In genomic region chr14:94375552-94376107, GRCh38 we compare ENCODE assay signal across 1 cellular context.
TF ChIP-seq lines count a peak whose summit lies in the region.

No MANE protein-coding gene starts in this region.

TF ChIP-seq in HepG2, 621 proteins besides CTCF, POLR2A, EP300 and RAD21 (continues in another document):
- TF ChIP-seq E2F5 (CRISPR knock-in tag; conservative IDR thresholded peaks at IDR 0.05) (0 out of 2 replicates have a peak, but pooled peaks have one; percentile 15), ZBTB7A (CRISPR knock-in tag; IDR thresholded peaks at IDR 0.05) (no peak), ATF7-NPFF (CRISPR knock-in tag; IDR thresholded peaks at IDR 0.05; ENCODE audit: low read depth) (peak; percentile 49; the same call in 1 of the 2 replicates), ZNF772 (CRISPR knock-in tag; IDR thresholded peaks at IDR 0.05) (0 out of 2 replicates have a peak, but pooled peaks have one; percentile 30), KAT7 (CRISPR knock-in tag; IDR thresholded peaks at IDR 0.05; ENCODE audit: borderline replicate concordance) (peak; percentile 55; the same call in 1 of the 2 replicates), MIXL1 (CRISPR knock-in tag; IDR thresholded peaks at IDR 0.05) (0 out of 2 replicates have a peak, but pooled peaks have one; percentile 12), ZNF687 (CRISPR knock-in tag; IDR thresholded peaks at IDR 0.05) (peak; percentile 38), MEIS2 (CRISPR knock-in tag; IDR thresholded peaks at IDR 0.05) (0 out of 2 replicates have a peak, but pooled peaks have one; percentile 3), ZNF557 (CRISPR knock-in tag; IDR thresholded peaks at IDR 0.05) (0 out of 2 replicates have a peak, but pooled peaks have one; percentile 23), ETV5 (CRISPR knock-in tag; IDR thresholded peaks at IDR 0.05; ENCODE audit: borderline replicate concordance) (0 out of 2 replicates have a peak, but pooled peaks have one; percentile 18), SAP130 (CRISPR knock-in tag; IDR thresholded peaks at IDR 0.05; ENCODE audit: low read depth) (0 out of 2 replicates have a peak, but pooled peaks have one; percentile 24), AGO2 (optimal IDR thresholded peaks at IDR 0.05; ENCODE audit: low read depth, low read length) (peak; percentile 7), STAG1 (CRISPR knock-in tag; IDR thresholded peaks at IDR 0.05) (peak; percentile 6; the same call in 1 of the 2 replicates), ZSCAN20 (CRISPR knock-in tag; IDR thresholded peaks at IDR 0.05; ENCODE audit: borderline replicate concordance) (0 out of 2 replicates have a peak, but pooled peaks have one; percentile 26), NFIC (IDR thresholded peaks at IDR 0.05; ENCODE audit: low read length) (0 out of 2 replicates have a peak, but pooled peaks have one; percentile 4), NKX3-1 (CRISPR knock-in tag; IDR thresholded peaks at IDR 0.05) (0 out of 2 replicates have a peak, but pooled peaks have one; percentile 11), ZNF232 (CRISPR knock-in tag; IDR thresholded peaks at IDR 0.05; ENCODE audit: borderline replicate concordance) (peak; percentile 35; the same call in 1 of the 2 replicates), YEATS4 (CRISPR knock-in tag; IDR thresholded peaks at IDR 0.05; ENCODE audit: borderline replicate concordance) (peak; percentile 56; the same call in 1 of the 2 replicates), JUNB (CRISPR knock-in tag; IDR thresholded peaks at IDR 0.05; ENCODE audit: borderline replicate concordance) (no peak), NCOA2 (CRISPR knock-in tag; IDR thresholded peaks at IDR 0.05) (no peak), ZNF800 (CRISPR knock-in tag; IDR thresholded peaks at IDR 0.05) (0 out of 2 replicates have a peak, but pooled peaks have one; percentile 36), ZFX (CRISPR knock-in tag; IDR thresholded peaks at IDR 0.05; ENCODE audit: low read depth) (peak; percentile 56; the same call in 1 of the 2 replicates), HOXA3 (CRISPR knock-in tag; IDR thresholded peaks at IDR 0.05) (0 out of 2 replicates have a peak, but pooled peaks have one; percentile 24), FOXJ3 (CRISPR knock-in tag; IDR thresholded peaks at IDR 0.05; ENCODE audit: borderline replicate concordance) (peak; percentile 68; the same call in 1 of the 2 replicates), SOX13 (IDR thresholded peaks at IDR 0.05) (0 out of 2 replicates have a peak, but pooled peaks have one; percentile 5), SOX13 (CRISPR knock-in tag; conservative IDR thresholded peaks at IDR 0.05 in 1 of 2, IDR thresholded peaks at IDR 0.05 in 1 of 2) (no peak), MYPOP (CRISPR knock-in tag; IDR thresholded peaks at IDR 0.05) (peak; percentile 5), FOXA1 (IDR thresholded peaks at IDR 0.05) (no peak), FOXA1 (CRISPR knock-in tag; IDR thresholded peaks at IDR 0.05) (peak; percentile 73), ZSCAN21 (CRISPR knock-in tag; IDR thresholded peaks at IDR 0.05; ENCODE audit: borderline replicate concordance) (peak; percentile 25; the same call in 1 of the 2 replicates), FIP1L1 (IDR thresholded peaks at IDR 0.05; ENCODE audit: borderline replicate concordance, insufficient read depth, low read depth, low read length) (peak; percentile 30; the same call in 1 of the 2 replicates), KMT2A (CRISPR knock-in tag; IDR thresholded peaks at IDR 0.05) (0 out of 2 replicates have a peak, but pooled peaks have one; percentile 16), GZF1 (CRISPR knock-in tag; IDR thresholded peaks at IDR 0.05) (no peak), TOE1 (CRISPR knock-in tag; IDR thresholded peaks at IDR 0.05) (0 out of 2 replicates have a peak, but pooled peaks have one; percentile 13), CC2D1A (CRISPR knock-in tag; IDR thresholded peaks at IDR 0.05) (0 out of 2 replicates have a peak, but pooled peaks have one; percentile 27), SRY (CRISPR knock-in tag; IDR thresholded peaks at IDR 0.05) (no peak), ZNF20 (CRISPR knock-in tag; IDR thresholded peaks at IDR 0.05) (no peak), ZNF264 (CRISPR knock-in tag; IDR thresholded peaks at IDR 0.05) (0 out of 2 replicates have a peak, but pooled peaks have one; percentile 23), TEF (CRISPR knock-in tag; IDR thresholded peaks at IDR 0.05) (no peak), BRF2 (CRISPR knock-in tag; IDR thresholded peaks at IDR 0.05) (0 out of 2 replicates have a peak, but pooled peaks have one; percentile 25), AGO1 (IDR thresholded peaks at IDR 0.05; ENCODE audit: low read depth, low read length, poor library complexity, severe bottlenecking) (peak; percentile 99), ZNF33B (CRISPR knock-in tag; IDR thresholded peaks at IDR 0.05) (no peak), RFXAP (CRISPR knock-in tag; IDR thresholded peaks at IDR 0.05; ENCODE audit: borderline replicate concordance) (peak; percentile 43; the same call in 1 of the 2 replicates), KLF12 (CRISPR knock-in tag; IDR thresholded peaks at IDR 0.05; ENCODE audit: borderline replicate concordance) (peak; percentile 54; the same call in 1 of the 2 replicates), ZNF263 (CRISPR knock-in tag; IDR thresholded peaks at IDR 0.05) (peak; percentile 31; the same call in 1 of the 2 replicates), ZBTB8A (CRISPR knock-in tag; IDR thresholded peaks at IDR 0.05; ENCODE audit: borderline replicate concordance, low read depth) (no peak), ZFP36L1 (CRISPR knock-in tag; IDR thresholded peaks at IDR 0.05) (no peak), RXRA (CRISPR knock-in tag; IDR thresholded peaks at IDR 0.05) (0 out of 2 replicates have a peak, but pooled peaks have one; percentile 6), FOXA3 (CRISPR knock-in tag; IDR thresholded peaks at IDR 0.05) (0 out of 2 replicates have a peak, but pooled peaks have one; percentile 4), HOXA5 (CRISPR knock-in tag; IDR thresholded peaks at IDR 0.05) (0 out of 2 replicates have a peak, but pooled peaks have one; percentile 30), ZFY (CRISPR knock-in tag; IDR thresholded peaks at IDR 0.05) (peak; percentile 60), THAP11 (CRISPR knock-in tag; IDR thresholded peaks at IDR 0.05) (0 out of 2 replicates have a peak, but pooled peaks have one; percentile 3)
- TF ChIP-seq, protein P1, sequence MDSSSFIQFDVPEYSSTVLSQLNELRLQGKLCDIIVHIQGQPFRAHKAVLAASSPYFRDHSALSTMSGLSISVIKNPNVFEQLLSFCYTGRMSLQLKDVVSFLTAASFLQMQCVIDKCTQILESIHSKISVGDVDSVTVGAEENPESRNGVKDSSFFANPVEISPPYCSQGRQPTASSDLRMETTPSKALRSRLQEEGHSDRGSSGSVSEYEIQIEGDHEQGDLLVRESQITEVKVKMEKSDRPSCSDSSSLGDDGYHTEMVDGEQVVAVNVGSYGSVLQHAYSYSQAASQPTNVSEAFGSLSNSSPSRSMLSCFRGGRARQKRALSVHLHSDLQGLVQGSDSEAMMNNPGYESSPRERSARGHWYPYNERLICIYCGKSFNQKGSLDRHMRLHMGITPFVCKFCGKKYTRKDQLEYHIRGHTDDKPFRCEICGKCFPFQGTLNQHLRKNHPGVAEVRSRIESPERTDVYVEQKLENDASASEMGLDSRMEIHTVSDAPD (CRISPR knock-in tag; IDR thresholded peaks at IDR 0.05): no peak
- TF ChIP-seq, protein P2, sequence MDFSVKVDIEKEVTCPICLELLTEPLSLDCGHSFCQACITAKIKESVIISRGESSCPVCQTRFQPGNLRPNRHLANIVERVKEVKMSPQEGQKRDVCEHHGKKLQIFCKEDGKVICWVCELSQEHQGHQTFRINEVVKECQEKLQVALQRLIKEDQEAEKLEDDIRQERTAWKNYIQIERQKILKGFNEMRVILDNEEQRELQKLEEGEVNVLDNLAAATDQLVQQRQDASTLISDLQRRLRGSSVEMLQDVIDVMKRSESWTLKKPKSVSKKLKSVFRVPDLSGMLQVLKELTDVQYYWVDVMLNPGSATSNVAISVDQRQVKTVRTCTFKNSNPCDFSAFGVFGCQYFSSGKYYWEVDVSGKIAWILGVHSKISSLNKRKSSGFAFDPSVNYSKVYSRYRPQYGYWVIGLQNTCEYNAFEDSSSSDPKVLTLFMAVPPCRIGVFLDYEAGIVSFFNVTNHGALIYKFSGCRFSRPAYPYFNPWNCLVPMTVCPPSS (IDR thresholded peaks at IDR 0.05): no peak
- TF ChIP-seq, protein P3, sequence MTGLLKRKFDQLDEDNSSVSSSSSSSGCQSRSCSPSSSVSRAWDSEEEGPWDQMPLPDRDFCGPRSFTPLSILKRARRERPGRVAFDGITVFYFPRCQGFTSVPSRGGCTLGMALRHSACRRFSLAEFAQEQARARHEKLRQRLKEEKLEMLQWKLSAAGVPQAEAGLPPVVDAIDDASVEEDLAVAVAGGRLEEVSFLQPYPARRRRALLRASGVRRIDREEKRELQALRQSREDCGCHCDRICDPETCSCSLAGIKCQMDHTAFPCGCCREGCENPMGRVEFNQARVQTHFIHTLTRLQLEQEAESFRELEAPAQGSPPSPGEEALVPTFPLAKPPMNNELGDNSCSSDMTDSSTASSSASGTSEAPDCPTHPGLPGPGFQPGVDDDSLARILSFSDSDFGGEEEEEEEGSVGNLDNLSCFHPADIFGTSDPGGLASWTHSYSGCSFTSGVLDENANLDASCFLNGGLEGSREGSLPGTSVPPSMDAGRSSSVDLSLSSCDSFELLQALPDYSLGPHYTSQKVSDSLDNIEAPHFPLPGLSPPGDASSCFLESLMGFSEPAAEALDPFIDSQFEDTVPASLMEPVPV (CRISPR knock-in tag; IDR thresholded peaks at IDR 0.05): 0 out of 2 replicates have a peak, but pooled peaks have one; percentile 17
